In the genomic region with DNA sequence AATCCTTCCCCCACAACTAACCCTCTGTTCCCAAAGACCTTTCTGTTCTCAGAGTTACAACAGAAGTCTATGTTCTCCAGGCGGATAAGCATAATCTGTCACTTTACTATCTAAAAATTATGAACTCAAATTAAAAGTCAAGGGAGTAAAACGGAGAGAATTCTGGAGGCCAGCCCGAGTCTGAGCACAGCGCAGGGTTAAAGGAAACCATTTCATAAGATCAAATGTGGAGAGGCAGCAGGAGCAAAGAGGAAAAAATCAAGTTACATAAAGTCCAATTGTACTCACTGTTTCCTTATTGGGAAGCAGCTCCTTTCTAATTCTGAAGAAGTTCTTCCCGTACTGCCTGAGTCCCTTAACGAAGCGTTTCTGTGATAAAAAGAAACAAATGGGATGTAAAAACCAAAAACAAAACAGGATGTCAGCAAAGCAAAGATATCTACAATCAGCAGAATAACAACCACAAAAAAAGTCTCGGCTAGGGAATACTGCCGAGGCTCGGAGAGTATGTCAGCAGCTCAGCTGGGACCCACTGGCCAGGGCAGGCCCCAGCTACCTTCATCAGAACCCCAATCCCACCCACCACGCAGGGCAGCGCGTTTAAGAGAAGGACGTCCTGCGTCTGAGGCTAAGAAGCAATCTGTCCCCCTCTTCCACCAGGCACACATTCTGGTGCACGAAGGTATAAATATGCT, we compare ENCODE assay signal across 8 cellular contexts.
DNase-seq lines count a peak whose midpoint lies in the region; ATAC-seq lines count a peak whose summit lies in the region.

No MANE protein-coding gene starts in this region.

- H3K27ac ChIP-seq in CD4-positive, alpha-beta memory T cell (ENCODE audit: low read depth, low read length), result peak overlapping the region; percentile 84
- no peak overlapping the region for H3K27ac ChIP-seq in ectodermal cell (ENCODE audit: insufficient read depth, low read depth, low read length, poor library complexity, severe bottlenecking)

- POLR2A ChIA-PET in CD4-positive, alpha-beta memory T cell (lab: Charles Lee; ENCODE audit: partially characterized antibody), result interaction anchor here (0.6 to 7.0 kb wide), 13 partner anchors 8 to 104 kb away, joined by 3 to 60 read pairs (median 4); no protein-coding TSS in a partner anchor

- peaks cover 13 to 16% of the 10 kb centered on the region in 2 donors for H3K36me3 Mint-ChIP-seq in CD4-positive, alpha-beta memory T cell

- no peak for ATAC-seq in HG02884 (IDR thresholded peaks at IDR 0.05; ENCODE audit: unreplicated experiment)
- no peak for ATAC-seq in GM19395 (IDR thresholded peaks at IDR 0.05; ENCODE audit: unreplicated experiment)

- H3K36me3 ChIP-seq in CD4-positive, alpha-beta memory T cell (ENCODE audit: insufficient read depth, low read length), result no peaks in the 10 kb centered on the region
- H3K36me3 ChIP-seq in NT2/D1 (ENCODE audit: insufficient read depth, insufficient read length, low read length), result peaks cover 34% of the 10 kb centered on the region
- no peaks in the 10 kb centered on the region for H3K36me3 ChIP-seq in ectodermal cell (ENCODE audit: control insufficient read depth, insufficient read depth, low read length)

- H3K4me1 ChIP-seq in CD4-positive, alpha-beta memory T cell (ENCODE audit: insufficient read depth, low read length), result peaks cover 78% of the 10 kb centered on the region
- no peaks in the 10 kb centered on the region for H3K4me1 ChIP-seq in NT2/D1 (ENCODE audit: insufficient read depth, insufficient read length)
- H3K4me1 ChIP-seq in ectodermal cell (ENCODE audit: control insufficient read depth, insufficient read depth, low read length), result peaks cover 57% of the 10 kb centered on the region

- no peaks in the 10 kb centered on the region for H3K9me3 ChIP-seq in CD4-positive, alpha-beta memory T cell (ENCODE audit: control insufficient read depth in 1 of 2, low read length in 2 of 2)
- H3K9me3 ChIP-seq in NT2/D1 (ENCODE audit: insufficient read depth, low read length) (no peaks in the 10 kb centered on the region), ectodermal cell (ENCODE audit: control insufficient read depth, low read length) (no peaks in the 10 kb centered on the region)

- H3K4me3 Mint-ChIP-seq in CD4-positive, alpha-beta memory T cell, result no peak overlapping the region

- H3K4me3 ChIP-seq in CD4-positive, alpha-beta memory T cell (ENCODE audit: low read length in 2 of 2), result peak overlapping the region; percentile 42 to 89
- H3K4me3 ChIP-seq in NT2/D1 (ENCODE audit: insufficient read length, low read depth), result peak overlapping the region; percentile 72
- peak overlapping the region; percentile 60 for H3K4me3 ChIP-seq in ectodermal cell (ENCODE audit: insufficient read depth, low read depth, low read length)

- H3K27me3 ChIP-seq in CD4-positive, alpha-beta memory T cell (ENCODE audit: insufficient read depth, low read length), result no peaks in the 10 kb centered on the region
- no peaks in the 10 kb centered on the region for H3K27me3 ChIP-seq in NT2/D1 (ENCODE audit: insufficient read depth, insufficient read length)
- no peaks in the 10 kb centered on the region for H3K27me3 ChIP-seq in ectodermal cell (ENCODE audit: control insufficient read depth, insufficient read depth, low read length, poor library complexity, severe bottlenecking)

- H3K4me1 Mint-ChIP-seq in CD4-positive, alpha-beta memory T cell, result peaks cover 33 to 40% (median 37%) of the 10 kb centered on the region in 4 donors

- H3K27me3 Mint-ChIP-seq in CD4-positive, alpha-beta memory T cell, result no peaks in the 10 kb centered on the region

- CTCF ChIA-PET in CD4-positive, alpha-beta memory T cell (lab: Charles Lee; ENCODE audit: partially characterized antibody), result interaction anchor here (1.5 to 8.5 kb wide), 2 partner anchors 8 to 13 kb away, joined by 7 to 88 read pairs; no protein-coding TSS in a partner anchor

- 20 to 25% methylated on average over 16 of the region's 16 CpGs for WGBS in ectodermal cell, 2 experiments

- no peak overlapping the region for H3K27ac Mint-ChIP-seq in CD4-positive, alpha-beta memory T cell

- peak in 3 of 5 donors; percentile 26 to 28 (median 27) for DNase-seq in CD4-positive, alpha-beta memory T cell
- DNase-seq in NT2/D1 (ENCODE audit: low read depth, low spot score) (no peak), midbrain (lab: John Stamatoyannopoulos, UW) (peak; percentile 53), GF-D8 (lab: John Stamatoyannopoulos, UW) (no peak), H4 (ENCODE audit: low spot score) (no peak)

- intact Hi-C loops in CD4-positive, alpha-beta memory T cell (cut with micrococcal nuclease), result loop anchor here (1.0 to 5.0 kb wide), 2 partner anchors 13 to 40 kb away; no protein-coding TSS in a partner anchor

- H3K9me3 Mint-ChIP-seq in CD4-positive, alpha-beta memory T cell, result no peaks in the 10 kb centered on the region

- H3K9ac ChIP-seq in NT2/D1 (ENCODE audit: insufficient read length, low read depth), result peak overlapping the region; percentile 78

Comparison
In these comparisons a context has a peak if more than half of its experiments do, and no peak if none do; other contexts are left out.
1. DNase-seq: peak in CD4-positive, alpha-beta memory T cell (3 of 5) and midbrain (single experiment); none in NT2/D1 (single experiment), GF-D8 (single experiment) and H4 (single experiment).
2. Peak in every context shown above with its lines, with median percentiles within 50 percentile points of each other: H3K4me3 ChIP-seq.